In the genomic region with DNA sequence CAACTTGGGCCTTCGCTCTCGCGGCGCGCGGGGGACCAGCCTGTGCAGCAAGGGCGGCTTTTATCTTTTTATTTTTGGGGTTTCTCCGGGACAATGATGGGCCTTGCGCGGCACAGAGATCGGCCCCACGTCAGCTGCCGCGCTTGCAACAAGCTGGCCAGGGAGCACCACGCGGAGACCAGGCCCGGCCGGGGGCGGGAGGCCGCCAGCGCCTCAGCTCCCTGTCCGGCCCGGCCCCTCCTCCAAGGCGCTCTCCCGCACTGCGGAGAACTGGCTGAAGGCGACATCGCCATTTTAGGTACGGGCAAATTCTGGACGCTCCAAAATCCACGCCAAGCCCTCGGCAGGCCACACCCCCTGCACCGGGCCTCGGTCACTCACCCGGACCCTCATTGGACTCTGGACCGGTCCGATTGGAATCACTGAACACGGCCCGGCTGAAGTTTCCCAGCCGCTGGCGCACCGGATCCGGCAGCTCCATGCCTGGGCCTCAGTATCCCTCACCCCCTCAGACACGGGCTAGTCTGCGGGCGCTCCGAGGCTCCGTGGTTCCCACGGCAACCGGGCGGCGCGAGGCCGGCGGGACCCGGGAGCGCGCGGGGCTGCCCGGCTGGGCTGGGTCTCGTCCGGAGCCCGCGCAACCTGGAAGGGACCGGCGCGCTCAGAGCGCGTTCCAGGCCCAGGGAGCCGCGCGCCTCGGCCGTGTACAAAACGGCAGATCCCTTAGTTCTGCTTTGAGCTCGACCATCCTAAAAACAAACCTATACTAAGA, we compare ENCODE assay signal across 8 cellular contexts. TPM values are rescaled to one million over a fixed set of nuclear protein-coding genes. Genes with fewer than 3 reads are reported as not detected.
A peak's percentile ranks its signal among the peaks of the same experiment; 100 is the strongest.
DNase-seq lines count a peak whose midpoint lies in the region; ATAC-seq and TF ChIP-seq lines count a peak whose summit lies in the region.

A gene with protein sequence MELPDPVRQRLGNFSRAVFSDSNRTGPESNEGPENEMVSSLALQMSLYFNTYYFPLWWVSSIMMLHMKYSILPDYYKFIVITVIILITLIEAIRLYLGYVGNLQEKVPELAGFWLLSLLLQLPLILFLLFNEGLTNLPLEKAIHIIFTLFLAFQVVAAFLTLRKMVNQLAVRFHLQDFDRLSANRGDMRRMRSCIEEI (minus strand): TSS at position 547 of the 772 bp plus-strand sequence. CDS start 66 bp downstream, at position 481.

- POLR2A ChIA-PET in naive thymus-derived CD8-positive, alpha-beta T cell (lab: Charles Lee) = no interaction called here

- H3K36me3 ChIP-seq in thyroid gland = no peaks in the 10 kb centered on the region

- peak within 1 kb of the TSS; percentile 75 for H3K27ac Mint-ChIP-seq in activated T-cell treated with anti-CD3 and anti-CD28 coated beads, Interleukin-2, amount 50 U/mL, for 72 hours
- peak within 1 kb of the TSS in 1 of 10 donors; percentile 19 for H3K27ac Mint-ChIP-seq in naive thymus-derived CD8-positive, alpha-beta T cell

- intact Hi-C loops in thyroid gland (cut with DNase I) = loop anchor here (5.0 kb wide), 1 partner anchor 44 kb away; no protein-coding TSS in a partner anchor

- H3K36me3 Mint-ChIP-seq in activated T-cell treated with anti-CD3 and anti-CD28 coated beads, Interleukin-2, amount 50 U/mL, for 72 hours (ENCODE audit: insufficient read depth in 2 of 2) = no peaks in the 10 kb centered on the region
- H3K36me3 Mint-ChIP-seq in naive thymus-derived CD8-positive, alpha-beta T cell = no peaks in the 10 kb centered on the region

- peaks cover 2 to 6% of the 10 kb centered on the region in 2 donors for H3K4me1 ChIP-seq in thyroid gland

- TF ChIP-seq POLR2A in thyroid gland (IDR thresholded peaks at IDR 0.05) = peak in 1 of 2 donors; percentile 86

- ATAC-seq in GM19468 (IDR thresholded peaks at IDR 0.05; ENCODE audit: extremely low read depth, unreplicated experiment) = peak; percentile 67
- ATAC-seq in HG03571 (IDR thresholded peaks at IDR 0.05; ENCODE audit: unreplicated experiment) = peak; percentile 83
- ATAC-seq in activated T-cell treated with anti-CD3 and anti-CD28 coated beads, Interleukin-2, amount 50 U/mL, for 72 hours (replicated peaks in 1 of 2) = peak; percentile 84 to 85
- ATAC-seq in naive thymus-derived CD8-positive, alpha-beta T cell = no peak

- TF ChIP-seq CTCF in fibroblast of villous mesenchyme (IDR thresholded peaks at IDR 0.05; ENCODE audit: insufficient read depth, low read depth, low read length) (no peak), thyroid gland (IDR thresholded peaks at IDR 0.05) (no peak)

- WGBS in thyroid gland, 2 donors = 1% methylated on average over 42 to 67 of the region's 76 CpGs

- peaks cover 27% of the 10 kb centered on the region for H3K27me3 Mint-ChIP-seq in activated T-cell treated with anti-CD3 and anti-CD28 coated beads, Interleukin-2, amount 50 U/mL, for 72 hours (ENCODE audit: low read depth)
- H3K27me3 Mint-ChIP-seq in naive thymus-derived CD8-positive, alpha-beta T cell = peaks cover 12 to 35% (median 18%) of the 10 kb centered on the region in 5 donors

- no peaks in the 10 kb centered on the region for H3K27me3 ChIP-seq in thyroid gland

- H3K9me3 Mint-ChIP-seq in activated T-cell treated with anti-CD3 and anti-CD28 coated beads, Interleukin-2, amount 50 U/mL, for 72 hours = no peaks in the 10 kb centered on the region
- no peaks in the 10 kb centered on the region for H3K9me3 Mint-ChIP-seq in naive thymus-derived CD8-positive, alpha-beta T cell

- peak; percentile 86 for DNase-seq in DMS153 treated with DMSO at 0.1 percent for 48 hours (lab: John Stamatoyannopoulos, UW; ENCODE audit: unreplicated experiment)
- DNase-seq in NCI-H748 treated with DMSO at 0.1 percent for 48 hours (lab: John Stamatoyannopoulos, UW) = peak; percentile 63
- DNase-seq in activated T-cell treated with anti-CD3 and anti-CD28 coated beads, Interleukin-2, amount 50 U/mL, for 72 hours = peak; percentile 47 to 53
- DNase-seq in fibroblast of villous mesenchyme (ENCODE audit: low read depth) = peak; percentile 91
- peak in 4 of 10 donors; percentile 1 to 17 (median 4) for DNase-seq in naive thymus-derived CD8-positive, alpha-beta T cell
- DNase-seq in thyroid gland = peak; percentile 93

- H3K4me3 Mint-ChIP-seq in activated T-cell treated with anti-CD3 and anti-CD28 coated beads, Interleukin-2, amount 50 U/mL, for 72 hours = peak within 1 kb of the TSS; percentile 86 to 90
- H3K4me3 Mint-ChIP-seq in naive thymus-derived CD8-positive, alpha-beta T cell = peak within 1 kb of the TSS; percentile 58 to 83 (median 72)

- H3K27ac ChIP-seq in thyroid gland = peak within 1 kb of the TSS; percentile 86 to 96 (median 94)

- H3K4me3 ChIP-seq in fibroblast of villous mesenchyme (ENCODE audit: low read depth, low read length) (peak within 1 kb of the TSS; percentile 80), thyroid gland (replicated peaks in 1 of 3) (peak within 1 kb of the TSS; percentile 5 to 54 (median 53))

- H3K4me1 Mint-ChIP-seq in activated T-cell treated with anti-CD3 and anti-CD28 coated beads, Interleukin-2, amount 50 U/mL, for 72 hours (ENCODE audit: low read depth) = peaks cover 12% of the 10 kb centered on the region
- peaks cover 2 to 14% (median 9%) of the 10 kb centered on the region in 4 donors for H3K4me1 Mint-ChIP-seq in naive thymus-derived CD8-positive, alpha-beta T cell

- H3K9me3 ChIP-seq in thyroid gland = no peaks in the 10 kb centered on the region

RNA-seq across cellular contexts. Expression of the gene that starts here (rescaled TPM):
- total RNA-seq in activated T-cell treated with anti-CD3 and anti-CD28 coated beads, Interleukin-2, amount 50 U/mL, for 72 hours = under 1 TPM; 0.32 to 0.70 TPM
- total RNA-seq in fibroblast of villous mesenchyme (1.6 and 3.0 TPM in 2 replicates), thyroid gland (1 to 10 TPM; 2.1 to 6.0 (median 4.8) TPM)
- not detected for total RNA-seq in naive thymus-derived CD8-positive, alpha-beta T cell
- not detected for polyA plus RNA-seq in naive thymus-derived CD8-positive, alpha-beta T cell

Comparison
In these comparisons a context has a peak if more than half of its experiments do, and no peak if none do; other contexts are left out.
1. Peak in DNase-seq and ATAC-seq in activated T-cell treated with anti-CD3 and anti-CD28 coated beads, Interleukin-2, amount 50 U/mL, for 72 hours; RNA of the gene not detected or under 1 TPM.
2. ATAC-seq: peak in GM19468 (single experiment) and HG03571 (single experiment); none in naive thymus-derived CD8-positive, alpha-beta T cell (0 of 2).